Comparison of ENCODE assay signal across 1 cellular context in the genomic region with DNA sequence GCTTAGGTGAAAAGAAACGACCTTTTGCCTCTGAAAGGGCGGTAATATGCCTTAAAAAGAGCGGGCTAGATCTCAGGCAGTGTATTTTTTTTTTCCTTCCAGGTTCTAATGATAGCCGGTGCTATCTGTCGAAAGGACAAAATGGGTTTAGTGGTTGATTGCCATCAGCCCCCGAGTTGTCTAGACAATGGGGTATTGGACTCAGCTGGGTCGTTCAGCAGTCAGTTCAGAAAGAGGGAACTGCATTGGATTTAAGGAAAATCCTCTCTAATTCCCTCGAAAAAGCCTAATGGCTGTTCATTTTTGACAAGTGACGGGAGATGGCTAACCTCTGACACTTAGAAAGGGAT.
TF ChIP-seq lines count a peak whose summit lies in the region.

No MANE protein-coding gene starts in this region.

TF ChIP-seq in A549, 52 proteins besides CTCF, POLR2A, EP300 and RAD21 (continued from another document):
- TF ChIP-seq, protein P1, sequence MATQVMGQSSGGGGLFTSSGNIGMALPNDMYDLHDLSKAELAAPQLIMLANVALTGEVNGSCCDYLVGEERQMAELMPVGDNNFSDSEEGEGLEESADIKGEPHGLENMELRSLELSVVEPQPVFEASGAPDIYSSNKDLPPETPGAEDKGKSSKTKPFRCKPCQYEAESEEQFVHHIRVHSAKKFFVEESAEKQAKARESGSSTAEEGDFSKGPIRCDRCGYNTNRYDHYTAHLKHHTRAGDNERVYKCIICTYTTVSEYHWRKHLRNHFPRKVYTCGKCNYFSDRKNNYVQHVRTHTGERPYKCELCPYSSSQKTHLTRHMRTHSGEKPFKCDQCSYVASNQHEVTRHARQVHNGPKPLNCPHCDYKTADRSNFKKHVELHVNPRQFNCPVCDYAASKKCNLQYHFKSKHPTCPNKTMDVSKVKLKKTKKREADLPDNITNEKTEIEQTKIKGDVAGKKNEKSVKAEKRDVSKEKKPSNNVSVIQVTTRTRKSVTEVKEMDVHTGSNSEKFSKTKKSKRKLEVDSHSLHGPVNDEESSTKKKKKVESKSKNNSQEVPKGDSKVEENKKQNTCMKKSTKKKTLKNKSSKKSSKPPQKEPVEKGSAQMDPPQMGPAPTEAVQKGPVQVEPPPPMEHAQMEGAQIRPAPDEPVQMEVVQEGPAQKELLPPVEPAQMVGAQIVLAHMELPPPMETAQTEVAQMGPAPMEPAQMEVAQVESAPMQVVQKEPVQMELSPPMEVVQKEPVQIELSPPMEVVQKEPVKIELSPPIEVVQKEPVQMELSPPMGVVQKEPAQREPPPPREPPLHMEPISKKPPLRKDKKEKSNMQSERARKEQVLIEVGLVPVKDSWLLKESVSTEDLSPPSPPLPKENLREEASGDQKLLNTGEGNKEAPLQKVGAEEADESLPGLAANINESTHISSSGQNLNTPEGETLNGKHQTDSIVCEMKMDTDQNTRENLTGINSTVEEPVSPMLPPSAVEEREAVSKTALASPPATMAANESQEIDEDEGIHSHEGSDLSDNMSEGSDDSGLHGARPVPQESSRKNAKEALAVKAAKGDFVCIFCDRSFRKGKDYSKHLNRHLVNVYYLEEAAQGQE (IDR thresholded peaks at IDR 0.05) = no peak
- TF ChIP-seq EHMT2 (IDR thresholded peaks at IDR 0.05; ENCODE audit: low read depth) = no peak
- no peak for TF ChIP-seq NPAS2 (CRISPR knock-in tag; IDR thresholded peaks at IDR 0.05; ENCODE audit: borderline replicate concordance)
- no peak for TF ChIP-seq RNF2 (IDR thresholded peaks at IDR 0.05; ENCODE audit: borderline replicate concordance, low read depth)
- no peak for TF ChIP-seq ZC3H11A (IDR thresholded peaks at IDR 0.05)
- no peak for TF ChIP-seq ESRRA (IDR thresholded peaks at IDR 0.05; ENCODE audit: borderline replicate concordance, low read length)
- TF ChIP-seq ZNF302 (CRISPR knock-in tag; IDR thresholded peaks at IDR 0.05) = no peak
- no peak for TF ChIP-seq ZFP36 (IDR thresholded peaks at IDR 0.05; ENCODE audit: borderline replicate concordance, partially characterized antibody)
- no peak for TF ChIP-seq ZSCAN20 (CRISPR knock-in tag; IDR thresholded peaks at IDR 0.05)
- TF ChIP-seq FOXS1 (CRISPR knock-in tag; IDR thresholded peaks at IDR 0.05) = no peak
